28 cellular contexts compared by ENCODE assay signal in genomic region chr14:94864421-94865195, GRCh38.
DNase-seq lines count a peak whose midpoint lies in the region; ATAC-seq and TF ChIP-seq lines count a peak whose summit lies in the region.
"Had no signal": no experiment of that assay in that cellular context is flagged by ENCODE, and none has a peak within 500 bp of the region (broad histone marks: within the 10 kb centered on the region; RNA-seq: fewer than 3 reads in every experiment).

No MANE protein-coding gene starts in this region.

- H3K9ac ChIP-seq in colonic mucosa (ENCODE audit: low read depth in 2 of 2, low read length in 2 of 2) = no peak overlapping the region
- H3K9ac ChIP-seq: SK-N-SH had no signal

- H3K9me3 Mint-ChIP-seq in CD4-positive, alpha-beta memory T cell = no peaks in the 10 kb centered on the region
- H3K9me3 Mint-ChIP-seq: activated naive CD8-positive, alpha-beta T cell treated with anti-CD3 and anti-CD28 coated beads for 36 hours; activated T-helper 17 cell treated with anti-CD3 and anti-CD28 coated beads, Interleukin-2, amount 50 U/mL, for 72 hours; CD8-positive, alpha-beta T cell; neural crest cell; stimulated activated naive B cell treated with anti-CD40 and anti-IgM and Interleukin-4, amounts not matched to agents 10 μg/mL and 1 μg/mL and 100 μg/mL, for 72 hours had no signal

- no peak for TF ChIP-seq CTCF in mucosa of descending colon (IDR thresholded peaks at IDR 0.05)
- TF ChIP-seq CTCF in colonic mucosa (IDR thresholded peaks at IDR 0.05) = no peak

- H3K36me3 ChIP-seq in mucosa of descending colon (ENCODE audit: low read depth) = no peaks in the 10 kb centered on the region
- no peaks in the 10 kb centered on the region for H3K36me3 ChIP-seq in colonic mucosa
- H3K36me3 ChIP-seq in CD4-positive, alpha-beta memory T cell (ENCODE audit: insufficient read depth, low read length) = no peaks in the 10 kb centered on the region
- H3K36me3 ChIP-seq: thoracic aorta had no signal

- no peak overlapping the region for H3K4me3 Mint-ChIP-seq in CD4-positive, alpha-beta memory T cell
- H3K4me3 Mint-ChIP-seq: activated naive CD8-positive, alpha-beta T cell treated with anti-CD3 and anti-CD28 coated beads for 36 hours; activated T-helper 17 cell treated with anti-CD3 and anti-CD28 coated beads, Interleukin-2, amount 50 U/mL, for 72 hours; CD8-positive, alpha-beta T cell; neural crest cell; stimulated activated naive B cell treated with anti-CD40 and anti-IgM and Interleukin-4, amounts not matched to agents 10 μg/mL and 1 μg/mL and 100 μg/mL, for 72 hours had no signal

- H3K9me3 ChIP-seq in mucosa of descending colon = no peaks in the 10 kb centered on the region
- no peaks in the 10 kb centered on the region for H3K9me3 ChIP-seq in colonic mucosa
- H3K9me3 ChIP-seq in CD4-positive, alpha-beta memory T cell (ENCODE audit: control insufficient read depth in 1 of 2, low read length in 2 of 2) = no peaks in the 10 kb centered on the region
- H3K9me3 ChIP-seq: SK-N-SH, thoracic aorta had no signal

- no peaks in the 10 kb centered on the region for H3K36me3 Mint-ChIP-seq in CD4-positive, alpha-beta memory T cell
- H3K36me3 Mint-ChIP-seq: activated naive CD8-positive, alpha-beta T cell treated with anti-CD3 and anti-CD28 coated beads for 36 hours; CD8-positive, alpha-beta T cell; stimulated activated naive B cell treated with anti-CD40 and anti-IgM and Interleukin-4, amounts not matched to agents 10 μg/mL and 1 μg/mL and 100 μg/mL, for 72 hours had no signal

- no peak overlapping the region for H3K27ac ChIP-seq in colonic mucosa
- H3K27ac ChIP-seq in CD4-positive, alpha-beta memory T cell (ENCODE audit: low read depth, low read length) = no peak overlapping the region
- H3K27ac ChIP-seq: thoracic aorta, VCaP had no signal

- H3K4me1 ChIP-seq in mucosa of descending colon (ENCODE audit: low read depth) (no peaks in the 10 kb centered on the region), colonic mucosa (no peaks in the 10 kb centered on the region)
- no peaks in the 10 kb centered on the region for H3K4me1 ChIP-seq in CD4-positive, alpha-beta memory T cell (ENCODE audit: insufficient read depth, low read length)

- DNase-seq in AG08395 (ENCODE audit: low spot score) = peak; percentile 6
- peak; percentile 16 for DNase-seq in Daoy (ENCODE audit: low read depth)
- DNase-seq in ecto neural progenitor cell (ENCODE audit: low spot score) = peak; percentile 57
- DNase-seq in mucosa of descending colon = no peak
- no peak for DNase-seq in colonic mucosa
- DNase-seq in HUDEP-2 (lab: John Stamatoyannopoulos, UW; ENCODE audit: unreplicated experiment in 76 of 76) = no peak
- DNase-seq in CD4-positive, alpha-beta memory T cell = no peak
- DNase-seq: activated CD4-positive, alpha-beta T cell treated with anti-CD3 and anti-CD28 coated beads, Interleukin-2, amount 50 U/mL, for 4 hours; activated CD8-positive, alpha-beta memory T cell treated with anti-CD3 and anti-CD28 coated beads, Interleukin-2, amount 50 U/mL, for 4 hours; activated naive CD8-positive, alpha-beta T cell treated with anti-CD3 and anti-CD28 coated beads for 36 hours; CD8-positive, alpha-beta T cell; DMS53; effector memory CD4-positive, alpha-beta T cell; NCI-H1048; NCI-H2029 treated with DMSO at 0.1 percent for 48 hours; NCI-H446 treated with DMSO at 0.1 percent for 48 hours; RPMI8226; SK-N-SH; small intestine; stimulated activated CD4-positive, alpha-beta T cell treated with anti-CD3 and anti-CD28 coated beads, Interleukin-2, amount 100 ng/mL, for 48 hours; stimulated activated naive B cell treated with anti-CD40 and anti-IgM and Interleukin-4, amounts not matched to agents 10 μg/mL and 1 μg/mL and 100 μg/mL, for 72 hours had no signal

- peaks cover 9% of the 10 kb centered on the region for H3K27me3 ChIP-seq in colonic mucosa
- H3K27me3 ChIP-seq in CD4-positive, alpha-beta memory T cell (ENCODE audit: insufficient read depth, low read length) = no peaks in the 10 kb centered on the region

- ATAC-seq in mucosa of descending colon = peak; percentile 31
- ATAC-seq: activated T-helper 17 cell treated with anti-CD3 and anti-CD28 coated beads, Interleukin-2, amount 50 U/mL, for 72 hours; CD8-positive, alpha-beta T cell; GM12878; HepG2; left lobe of liver; stimulated activated naive B cell treated with anti-CD40 and anti-IgM and Interleukin-4, amounts not matched to agents 10 μg/mL and 1 μg/mL and 100 μg/mL, for 72 hours had no signal

- intact Hi-C loops in mucosa of descending colon (cut with DNase I, micrococcal nuclease) = no loop called here
- intact Hi-C loops in colonic mucosa (cut with DNase I) = no loop called here
- intact Hi-C loops in CD4-positive, alpha-beta memory T cell (cut with micrococcal nuclease) = no loop called here

- H3K4me3 ChIP-seq in mucosa of descending colon (no peak overlapping the region), colonic mucosa (no peak overlapping the region)
- no peak overlapping the region for H3K4me3 ChIP-seq in CD4-positive, alpha-beta memory T cell (ENCODE audit: low read length in 2 of 2)
- H3K4me3 ChIP-seq: GM12878, thoracic aorta had no signal

- no peak overlapping the region for H3K27ac Mint-ChIP-seq in CD4-positive, alpha-beta memory T cell
- H3K27ac Mint-ChIP-seq: activated naive CD8-positive, alpha-beta T cell treated with anti-CD3 and anti-CD28 coated beads for 36 hours; activated T-helper 17 cell treated with anti-CD3 and anti-CD28 coated beads, Interleukin-2, amount 50 U/mL, for 72 hours; CD8-positive, alpha-beta T cell; stimulated activated naive B cell treated with anti-CD40 and anti-IgM and Interleukin-4, amounts not matched to agents 10 μg/mL and 1 μg/mL and 100 μg/mL, for 72 hours had no signal

- CTCF ChIA-PET in CD4-positive, alpha-beta memory T cell (lab: Charles Lee; ENCODE audit: partially characterized antibody) = no interaction called here

- POLR2A ChIA-PET in CD4-positive, alpha-beta memory T cell (lab: Charles Lee; ENCODE audit: partially characterized antibody) = no interaction called here

- H3K4me1 Mint-ChIP-seq in CD4-positive, alpha-beta memory T cell = no peaks in the 10 kb centered on the region
- H3K4me1 Mint-ChIP-seq: activated naive CD8-positive, alpha-beta T cell treated with anti-CD3 and anti-CD28 coated beads for 36 hours; activated T-helper 17 cell treated with anti-CD3 and anti-CD28 coated beads, Interleukin-2, amount 50 U/mL, for 72 hours; stimulated activated naive B cell treated with anti-CD40 and anti-IgM and Interleukin-4, amounts not matched to agents 10 μg/mL and 1 μg/mL and 100 μg/mL, for 72 hours had no signal

- peaks cover 7 to 16% of the 10 kb centered on the region in 2 donors for H3K27me3 Mint-ChIP-seq in CD4-positive, alpha-beta memory T cell

Comparison
In these comparisons a context has a peak if more than half of its experiments do, and no peak if none do; other contexts are left out.
1. DNase-seq: peak in AG08395 (single experiment), Daoy (single experiment) and ecto neural progenitor cell (single experiment); none in mucosa of descending colon (0 of 3), colonic mucosa (single experiment), HUDEP-2 (0 of 76) and CD4-positive, alpha-beta memory T cell (0 of 5).